22 cellular contexts compared by ENCODE assay signal in the genomic region with DNA sequence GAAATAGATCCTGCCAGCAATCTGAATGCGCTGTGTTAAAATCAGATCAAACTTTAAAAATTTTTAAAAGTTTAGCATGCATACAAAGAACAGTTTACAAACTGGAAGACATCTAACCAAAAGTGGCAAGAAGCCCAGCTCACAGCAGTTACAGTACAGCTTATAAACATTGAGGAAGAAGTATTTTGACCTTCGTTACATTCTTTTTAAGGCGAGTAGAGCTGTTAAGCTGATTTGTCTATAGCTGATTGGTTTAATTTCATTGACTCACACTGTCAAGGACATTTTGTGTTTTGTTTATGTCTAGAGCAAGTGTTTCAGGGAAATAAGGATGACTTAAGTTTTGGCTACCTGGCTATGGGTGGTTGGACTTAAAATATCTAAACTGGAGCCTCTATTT. TPM values are rescaled to one million over a fixed set of nuclear protein-coding genes. Genes with fewer than 3 reads are reported as not detected.
A peak's percentile ranks its signal among the peaks of the same experiment; 100 is the strongest.
DNase-seq lines count a peak whose midpoint lies in the region; ATAC-seq and TF ChIP-seq lines count a peak whose summit lies in the region.
"Had no signal": no experiment of that assay in that cellular context is flagged by ENCODE, and none has a peak within 500 bp of the region (broad histone marks: within the 10 kb centered on the region; RNA-seq: fewer than 3 reads in every experiment).

No MANE protein-coding gene starts in this region.

- H3K36me3 Mint-ChIP-seq in endodermal cell (ENCODE audit: low read depth) = no peaks in the 10 kb centered on the region
- H3K36me3 Mint-ChIP-seq in activated CD8-positive, alpha-beta T cell treated with anti-CD3 and anti-CD28 coated beads for 36 hours (ENCODE audit: low read depth) = peaks cover 18% of the 10 kb centered on the region

- H3K9me3 ChIP-seq in AG04450 (ENCODE audit: control insufficient read depth, insufficient read depth, low read length) (no peaks in the 10 kb centered on the region; the same call in 1 of the 2 replicates), endodermal cell (ENCODE audit: control insufficient read depth, low read length) (peaks cover 14% of the 10 kb centered on the region), muscle layer of duodenum (ENCODE audit: control insufficient read depth in 1 of 2, low read length in 2 of 2) (no peaks in the 10 kb centered on the region), trophoblast cell (ENCODE audit: insufficient read depth, low read depth, low read length) (no peaks in the 10 kb centered on the region)
- H3K9me3 ChIP-seq: ovary, sigmoid colon, uterus had no signal

- H3K79me1 ChIP-seq in trophoblast cell (ENCODE audit: low read length) = peaks cover 9% of the 10 kb centered on the region

- H3K14ac ChIP-seq in trophoblast cell (ENCODE audit: low read length) = no peak overlapping the region

- H2BK120ac ChIP-seq in trophoblast cell (ENCODE audit: insufficient read depth, low read length, poor library complexity) = no peak overlapping the region

- H3K9ac ChIP-seq in endodermal cell (ENCODE audit: extremely low read depth, low read length, poor library complexity, severe bottlenecking) (no peak overlapping the region), trophoblast cell (ENCODE audit: low read length) (no peak overlapping the region)

- no peak overlapping the region for H3K23ac ChIP-seq in trophoblast cell (ENCODE audit: low read length)

- WGBS in endodermal cell (ENCODE audit: insufficient coverage in 1 of 2, insufficient read length in 1 of 2), 2 experiments = 81 to 85% methylated on average over 2 to 3 of the region's 3 CpGs
- no CpG with 5 or more reads among the region's 3 CpGs for WGBS in trophoblast cell (ENCODE audit: extremely low coverage, insufficient coverage, insufficient read length)

- H3K36me3 ChIP-seq in endodermal cell (ENCODE audit: control insufficient read depth, insufficient read depth, low read length) = peaks cover 2% of the 10 kb centered on the region
- no peaks in the 10 kb centered on the region for H3K36me3 ChIP-seq in muscle layer of duodenum (ENCODE audit: control insufficient read depth in 1 of 2, insufficient read depth in 2 of 2, low read length in 2 of 2)
- H3K36me3 ChIP-seq in trophoblast cell (ENCODE audit: control insufficient read depth in 1 of 2, insufficient read depth in 2 of 2, low read length in 2 of 2) = no peaks in the 10 kb centered on the region
- H3K36me3 ChIP-seq: ovary, sigmoid colon, uterus had no signal

- H3K27ac Mint-ChIP-seq in endodermal cell = peak overlapping the region; percentile 74
- H3K27ac Mint-ChIP-seq in activated CD8-positive, alpha-beta T cell treated with anti-CD3 and anti-CD28 coated beads for 36 hours = no peak overlapping the region
- H3K27ac Mint-ChIP-seq: naive thymus-derived CD8-positive, alpha-beta T cell; T-helper 2 cell treated with Interferon-gamma antibody and Interleukin-4, amounts not matched to agents 5 μg/mL and 100 μg/mL, for 36 hours; WTC11 had no signal

- H3K4me3 Mint-ChIP-seq in endodermal cell = no peak overlapping the region
- no peak overlapping the region for H3K4me3 Mint-ChIP-seq in activated CD8-positive, alpha-beta T cell treated with anti-CD3 and anti-CD28 coated beads for 36 hours
- H3K4me3 Mint-ChIP-seq: central memory CD8-positive, alpha-beta T cell; naive thymus-derived CD8-positive, alpha-beta T cell; T-helper 2 cell treated with Interferon-gamma antibody and Interleukin-4, amounts not matched to agents 5 μg/mL and 100 μg/mL, for 36 hours; WTC11 had no signal

- H3K4me1 Mint-ChIP-seq in endodermal cell = peaks cover 40% of the 10 kb centered on the region
- peaks cover 20% of the 10 kb centered on the region for H3K4me1 Mint-ChIP-seq in activated CD8-positive, alpha-beta T cell treated with anti-CD3 and anti-CD28 coated beads for 36 hours (ENCODE audit: low read depth)

- H3K9me3 Mint-ChIP-seq in endodermal cell = peaks cover 3% of the 10 kb centered on the region
- no peaks in the 10 kb centered on the region for H3K9me3 Mint-ChIP-seq in activated CD8-positive, alpha-beta T cell treated with anti-CD3 and anti-CD28 coated beads for 36 hours
- H3K9me3 Mint-ChIP-seq: central memory CD8-positive, alpha-beta T cell; naive thymus-derived CD8-positive, alpha-beta T cell; T-helper 2 cell treated with Interferon-gamma antibody and Interleukin-4, amounts not matched to agents 5 μg/mL and 100 μg/mL, for 36 hours had no signal

- H4K91ac ChIP-seq in trophoblast cell (ENCODE audit: low read depth, low read length) = no peak overlapping the region

- no peak overlapping the region for H3K4me2 ChIP-seq in trophoblast cell (ENCODE audit: low read length)

- H3K4ac ChIP-seq in trophoblast cell (ENCODE audit: low read depth, low read length) = no peak overlapping the region

- H3K79me2 ChIP-seq in trophoblast cell (ENCODE audit: control insufficient read depth, insufficient read depth, low read length, poor library complexity) = no peaks in the 10 kb centered on the region

- H3K27me3 ChIP-seq in AG04450 (ENCODE audit: control insufficient read depth, insufficient read depth, low read length) (no peaks in the 10 kb centered on the region), endodermal cell (ENCODE audit: control insufficient read depth, insufficient read depth, low read length, poor library complexity, severe bottlenecking) (no peaks in the 10 kb centered on the region), muscle layer of duodenum (ENCODE audit: low read depth, low read length) (no peaks in the 10 kb centered on the region), trophoblast cell (ENCODE audit: insufficient read depth, low read length) (no peaks in the 10 kb centered on the region)
- H3K27me3 ChIP-seq: ovary, sigmoid colon, uterus had no signal

- H2BK5ac ChIP-seq in trophoblast cell (ENCODE audit: low read depth, low read length, poor library complexity) = no peak overlapping the region

- DNase-seq in AG04450 (ENCODE audit: low read depth, low spot score) = peak; percentile 37
- peak; percentile 73 for DNase-seq in M059J (ENCODE audit: low read depth)
- no peak for DNase-seq in endodermal cell
- DNase-seq in sciatic nerve (ENCODE audit: low spot score) = no peak
- DNase-seq in trophoblast cell = no peak
- DNase-seq in activated CD8-positive, alpha-beta T cell treated with anti-CD3 and anti-CD28 coated beads for 36 hours = no peak
- DNase-seq: activated CD4-positive, alpha-beta T cell treated with anti-CD3 and anti-CD28 coated beads, Interleukin-2, amount 50 U/mL, for 4 hours; activated effector memory CD4-positive, alpha-beta T cell treated with Interleukin-2 at 50 U/mL for 16 hours; erythroblast; naive thymus-derived CD8-positive, alpha-beta T cell; NCI-H1417; NCI-H2081 treated with DMSO at 0.1 percent for 48 hours; NCI-H524 treated with DMSO at 0.1 percent for 48 hours; ovary; sigmoid colon; uterus had no signal

- H3K4me1 ChIP-seq in endodermal cell (ENCODE audit: control insufficient read depth, insufficient read depth, low read length) (peaks cover 8% of the 10 kb centered on the region), muscle layer of duodenum (ENCODE audit: control insufficient read depth in 1 of 2, insufficient read depth in 2 of 2, low read length in 2 of 2) (peaks cover 8 to 12% of the 10 kb centered on the region in 2 donors), trophoblast cell (ENCODE audit: control insufficient read depth in 1 of 2, insufficient read depth in 2 of 2, low read length in 2 of 2) (peaks cover 0 to 3% of the 10 kb centered on the region in 2 experiments)
- H3K4me1 ChIP-seq: uterus had no signal

- no peaks in the 10 kb centered on the region for H3K27me3 Mint-ChIP-seq in endodermal cell (ENCODE audit: insufficient read depth)
- H3K27me3 Mint-ChIP-seq in activated CD8-positive, alpha-beta T cell treated with anti-CD3 and anti-CD28 coated beads for 36 hours = no peaks in the 10 kb centered on the region
- H3K27me3 Mint-ChIP-seq: central memory CD8-positive, alpha-beta T cell; naive thymus-derived CD8-positive, alpha-beta T cell had no signal

- H3K27ac ChIP-seq in AG04450 (ENCODE audit: low read depth, low read length) (no peak overlapping the region), endodermal cell (ENCODE audit: low read depth, low read length) (no peak overlapping the region), muscle layer of duodenum (ENCODE audit: low read length) (peak overlapping the region; percentile 55), trophoblast cell (ENCODE audit: low read depth, low read length) (no peak overlapping the region)
- H3K27ac ChIP-seq: ovary, uterus had no signal

- POLR2A ChIA-PET in AG04450 (lab: Yijun Ruan, JAX) = no interaction called here
- POLR2A ChIA-PET in activated CD8-positive, alpha-beta T cell treated with anti-CD3 and anti-CD28 coated beads for 36 hours (lab: Charles Lee) = no interaction called here

- CTCF ChIA-PET in AG04450 (lab: Charles Lee) = interaction anchor here (3.8 kb wide), 1 partner anchor 32 kb away, joined by 15 read pairs; no protein-coding TSS in a partner anchor
- CTCF ChIA-PET in activated CD8-positive, alpha-beta T cell treated with anti-CD3 and anti-CD28 coated beads for 36 hours (lab: Charles Lee) = interaction anchor here (1.0 kb wide), 2 partner anchors 15 to 20 kb away, joined by 3 read pairs; no protein-coding TSS in a partner anchor

- H4K12ac ChIP-seq in trophoblast cell (ENCODE audit: low read depth, low read length) = no peak overlapping the region

- H2AK5ac ChIP-seq in trophoblast cell (ENCODE audit: low read length) = no peak overlapping the region

- no peak overlapping the region for H4K8ac ChIP-seq in trophoblast cell (ENCODE audit: low read depth, low read length)

- H3K4me3 ChIP-seq in AG04450 (ENCODE audit: low read depth, low read length) (no peak overlapping the region), endodermal cell (ENCODE audit: low read length) (peak overlapping the region; percentile 30), muscle layer of duodenum (ENCODE audit: low read depth in 1 of 2, low read length in 2 of 2) (peak overlapping the region in 1 of 2 donors; percentile 8), trophoblast cell (ENCODE audit: low read depth, low read length) (no peak overlapping the region)
- H3K4me3 ChIP-seq: ovary, sigmoid colon, uterus had no signal

- no peak overlapping the region for H2AFZ ChIP-seq in trophoblast cell (ENCODE audit: insufficient read depth, low read length, poor library complexity)

- H3K18ac ChIP-seq in trophoblast cell (ENCODE audit: low read length) = no peak overlapping the region

- intact Hi-C loops in sciatic nerve (cut with DNase I) = no loop called here
- intact Hi-C loops in activated CD8-positive, alpha-beta T cell treated with anti-CD3 and anti-CD28 coated beads for 36 hours (cut with micrococcal nuclease) = no loop called here

- TF ChIP-seq CTCF in AG04450 (IDR thresholded peaks at IDR 0.05; ENCODE audit: low read depth, low read length) (no peak), endodermal cell (conservative IDR thresholded peaks at IDR 0.05) (no peak)
- TF ChIP-seq CTCF in activated CD8-positive, alpha-beta T cell treated with anti-CD3 and anti-CD28 coated beads for 36 hours (IDR thresholded peaks at IDR 0.05) = no peak

- ATAC-seq in sciatic nerve (no peak), HG02970 (IDR thresholded peaks at IDR 0.05; ENCODE audit: low FRiP score, unreplicated experiment) (no peak)
- ATAC-seq in activated CD8-positive, alpha-beta T cell treated with anti-CD3 and anti-CD28 coated beads for 36 hours = no peak
- ATAC-seq: naive thymus-derived CD8-positive, alpha-beta T cell; SK-N-SH treated with all-trans-retinoic acid at 6 μM for 48 hours; WTC11 had no signal

- no peak overlapping the region for H2BK12ac ChIP-seq in trophoblast cell (ENCODE audit: low read length)

RNA-seq across cellular contexts. Expression of gene PGM1, which starts 3.0 kb away (rescaled TPM):
- polyA plus RNA-seq in AG04450 (2011; rRNA removed) = 25.0 and 32.5 TPM in 2 replicates
- polyA minus RNA-seq in AG04450 (2011; rRNA and poly(A)+ RNA removed) = 30.6 and 31.5 TPM in 2 replicates
- total RNA-seq in M059J (2014; rRNA removed; shearing (Covaris generic)) = 101 and 119 TPM in 2 replicates
- total RNA-seq in endodermal cell (100 to 1,000 TPM; 119 to 165 TPM), sciatic nerve (33.7 TPM)
- 60.8 TPM for polyA plus RNA-seq in endodermal cell (2013, experiment 1 of 2)
- polyA plus RNA-seq in endodermal cell (2013, experiment 2 of 2) = 52.3 TPM
- polyA plus RNA-seq in trophoblast cell (2013) = 48.2 and 49.2 TPM in 2 replicates
- total RNA-seq in activated CD8-positive, alpha-beta T cell treated with anti-CD3 and anti-CD28 coated beads for 36 hours = 10 to 100 TPM; 47.4 to 48.9 TPM

Comparison
In these comparisons a context has a peak if more than half of its experiments do, and no peak if none do; other contexts are left out.
1. DNase-seq: peak in AG04450 (single experiment) and M059J (single experiment); none in endodermal cell (single experiment), sciatic nerve (single experiment), trophoblast cell (0 of 2) and activated CD8-positive, alpha-beta T cell treated with anti-CD3 and anti-CD28 coated beads for 36 hours (single experiment).